7 cellular contexts compared by ENCODE assay signal in the genomic region with DNA sequence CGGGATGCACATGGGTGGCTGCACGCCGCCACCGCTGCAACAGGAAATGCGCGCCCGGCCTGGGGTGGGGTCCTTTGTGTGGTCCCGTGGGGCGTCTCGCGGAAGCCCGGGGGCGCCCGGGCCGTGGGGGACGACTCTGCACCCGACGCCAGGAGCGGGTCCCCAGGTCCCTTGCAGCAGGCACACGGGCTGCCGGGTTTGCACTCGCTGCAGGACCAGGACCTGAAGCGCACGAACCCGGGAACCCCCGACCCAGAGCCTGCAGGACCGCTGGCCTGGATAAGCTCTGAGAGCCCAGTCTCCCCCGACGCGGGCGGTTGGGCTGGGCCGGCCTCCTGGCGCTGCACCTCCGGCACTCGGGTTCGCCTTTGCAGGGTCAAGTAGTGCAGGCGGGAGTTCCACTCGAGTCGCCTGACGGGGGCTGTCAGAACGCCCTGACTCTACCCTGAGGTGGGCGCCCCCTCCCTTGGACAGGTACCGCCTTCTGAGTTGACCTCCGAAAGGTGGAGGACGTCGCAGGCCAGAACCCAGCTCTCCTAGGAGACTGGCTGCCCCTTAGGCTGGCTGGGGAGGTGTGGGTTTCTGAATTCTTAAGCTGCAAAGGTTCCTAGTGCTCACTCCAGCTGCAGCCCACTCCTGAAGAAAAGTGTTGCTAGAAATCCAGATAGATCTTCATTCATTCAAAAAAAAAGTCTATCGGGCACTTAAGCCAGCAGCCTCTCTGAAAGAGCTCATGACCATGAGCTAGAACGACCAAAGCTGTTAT.
A peak's percentile ranks its signal among the peaks of the same experiment; 100 is the strongest.
DNase-seq lines count a peak whose midpoint lies in the region; ATAC-seq, FAIRE-seq and TF ChIP-seq lines count a peak whose summit lies in the region.

No MANE protein-coding gene starts in this region.

- ATAC-seq in gastroesophageal sphincter (peak; percentile 23), pancreas (peak; percentile 21 to 36 (median 30)), GM19324 (IDR thresholded peaks at IDR 0.05; ENCODE audit: low FRiP score, unreplicated experiment) (no peak)

- H3K4me1 ChIP-seq in gastroesophageal sphincter, result peaks cover 0 to 40% (median 11%) of the 10 kb centered on the region in 3 donors
- peaks cover 8 to 17% (median 15%) of the 10 kb centered on the region in 3 donors for H3K4me1 ChIP-seq in pancreas

- H3K27ac ChIP-seq in gastroesophageal sphincter (peak overlapping the region in 3 of 4 donors; percentile 62 to 88 (median 69)), pancreas (no peak overlapping the region)

- 17 to 25% methylated on average over 2 of the region's 48 CpGs for WGBS in gastroesophageal sphincter (ENCODE audit: low coverage in 1 of 2), 2 donors
- WGBS in pancreas, 2 donors, result 8% methylated on average over 45 to 48 of the region's 48 CpGs

- H3K9me3 ChIP-seq in gastroesophageal sphincter (no peaks in the 10 kb centered on the region), pancreas (no peaks in the 10 kb centered on the region)

- H3K27me3 ChIP-seq in gastroesophageal sphincter (no peaks in the 10 kb centered on the region), pancreas (no peaks in the 10 kb centered on the region)

- POLR2A ChIA-PET in HEK293T (lab: Yijun Ruan, JAX), result no interaction called here

- no peak for TF ChIP-seq POLR2A in gastroesophageal sphincter (IDR thresholded peaks at IDR 0.05)

- TF ChIP-seq EP300 in gastroesophageal sphincter (IDR thresholded peaks at IDR 0.05), result no peak

- CTCF ChIA-PET in HEK293T (lab: Yijun Ruan, JAX), result interaction anchor here (1.6 kb wide), 1 partner anchor 10 kb away, joined by 12 read pairs; no protein-coding TSS in a partner anchor

- intact Hi-C loops in pancreas (cut with DNase I), result no loop called here

- DNase-seq in HEK293T (ENCODE audit: extremely low spot score), result peak; percentile 42
- peak; percentile 13 for DNase-seq in SW480 (ENCODE audit: low spot score)
- DNase-seq in pancreas, result peak; percentile 41 to 90 (median 60)
- DNase-seq in 8988T, result no peak

- H3K4me3 ChIP-seq in GM08714 (ENCODE audit: low read length), result peak overlapping the region; percentile 45; the same call in 1 of the 2 replicates
- H3K4me3 ChIP-seq in gastroesophageal sphincter, result peak overlapping the region; percentile 32 to 66
- peak overlapping the region; percentile 26 to 63 (median 62) for H3K4me3 ChIP-seq in pancreas

- TF ChIP-seq CTCF in gastroesophageal sphincter (IDR thresholded peaks at IDR 0.05) (no peak), pancreas (IDR thresholded peaks at IDR 0.05) (no peak)

- no peaks in the 10 kb centered on the region for H3K36me3 ChIP-seq in gastroesophageal sphincter
- no peaks in the 10 kb centered on the region for H3K36me3 ChIP-seq in pancreas

- no peak for FAIRE-seq in pancreas (lab: Jason Lieb, UNC)

TF ChIP-seq in HEK293T, 16 proteins besides CTCF, POLR2A, EP300 and RAD21:
- no peak for TF ChIP-seq TARDBP (IDR thresholded peaks at IDR 0.05)
TF ChIP-seq in HEK293T: peak in this region for 0.

Comparison
In these comparisons a context has a peak if more than half of its experiments do, and no peak if none do; other contexts are left out.
1. H3K27ac ChIP-seq: peak in gastroesophageal sphincter (3 of 4); none in pancreas (0 of 4).
2. Peak in every context shown above with its lines, with median percentiles within 50 percentile points of each other: H3K4me3 ChIP-seq.